1 cellular context compared by ENCODE assay signal in genomic region chr19:44644391-44645016, GRCh38.
TF ChIP-seq lines count a peak whose summit lies in the region.

No MANE protein-coding gene starts in this region.

TF ChIP-seq in HEK293, 187 proteins besides CTCF, POLR2A, EP300 and RAD21 (continued from another document):
- TF ChIP-seq, protein P1, sequence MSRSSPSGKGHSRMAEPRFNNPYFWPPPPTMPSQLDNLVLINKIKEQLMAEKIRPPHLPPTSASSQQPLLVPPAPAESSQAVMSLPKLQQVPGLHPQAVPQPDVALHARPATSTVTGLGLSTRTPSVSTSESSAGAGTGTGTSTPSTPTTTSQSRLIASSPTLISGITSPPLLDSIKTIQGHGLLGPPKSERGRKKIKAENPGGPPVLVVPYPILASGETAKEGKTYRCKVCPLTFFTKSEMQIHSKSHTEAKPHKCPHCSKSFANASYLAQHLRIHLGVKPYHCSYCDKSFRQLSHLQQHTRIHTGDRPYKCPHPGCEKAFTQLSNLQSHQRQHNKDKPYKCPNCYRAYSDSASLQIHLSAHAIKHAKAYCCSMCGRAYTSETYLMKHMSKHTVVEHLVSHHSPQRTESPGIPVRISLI (tag by site-specific recombination; IDR thresholded peaks at IDR 0.05), result 0 out of 2 replicates have a peak, but pooled peaks have one; percentile 31
- 0 out of 2 replicates have a peak, but pooled peaks have one; percentile 16 for TF ChIP-seq BCL11B (tag by site-specific recombination; IDR thresholded peaks at IDR 0.05; ENCODE audit: low read depth)
- TF ChIP-seq ZBTB20 (tag by site-specific recombination; IDR thresholded peaks at IDR 0.05), result peak; percentile 94
- peak; percentile 38; the same call in 1 of the 2 replicates for TF ChIP-seq SP7 (tag by site-specific recombination; IDR thresholded peaks at IDR 0.05)
- TF ChIP-seq ZSCAN16 (tag by site-specific recombination; IDR thresholded peaks at IDR 0.05), result 0 out of 2 replicates have a peak, but pooled peaks have one; percentile 50
- peak; percentile 38; the same call in 1 of the 2 replicates for TF ChIP-seq ZEB2 (tag by site-specific recombination; IDR thresholded peaks at IDR 0.05)
- peak; percentile 99 for TF ChIP-seq ZNF600 (tag by site-specific recombination; IDR thresholded peaks at IDR 0.05)
- 0 out of 2 replicates have a peak, but pooled peaks have one; percentile 3 for TF ChIP-seq PATZ1 (tag by site-specific recombination; IDR thresholded peaks at IDR 0.05)
- TF ChIP-seq MYNN (tag by site-specific recombination; IDR thresholded peaks at IDR 0.05; ENCODE audit: borderline replicate concordance), result no peak
- TF ChIP-seq, protein P2, sequence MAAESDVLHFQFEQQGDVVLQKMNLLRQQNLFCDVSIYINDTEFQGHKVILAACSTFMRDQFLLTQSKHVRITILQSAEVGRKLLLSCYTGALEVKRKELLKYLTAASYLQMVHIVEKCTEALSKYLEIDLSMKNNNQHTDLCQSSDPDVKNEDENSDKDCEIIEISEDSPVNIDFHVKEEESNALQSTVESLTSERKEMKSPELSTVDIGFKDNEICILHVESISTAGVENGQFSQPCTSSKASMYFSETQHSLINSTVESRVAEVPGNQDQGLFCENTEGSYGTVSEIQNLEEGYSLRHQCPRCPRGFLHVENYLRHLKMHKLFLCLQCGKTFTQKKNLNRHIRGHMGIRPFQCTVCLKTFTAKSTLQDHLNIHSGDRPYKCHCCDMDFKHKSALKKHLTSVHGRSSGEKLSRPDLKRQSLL (tag by site-specific recombination; IDR thresholded peaks at IDR 0.05), result peak; percentile 35; the same call in 1 of the 2 replicates
- TF ChIP-seq ZNF10 (tag by site-specific recombination; IDR thresholded peaks at IDR 0.05), result no peak
- TF ChIP-seq BCL6B (tag by site-specific recombination; IDR thresholded peaks at IDR 0.05), result no peak
- TF ChIP-seq ZNF2 (tag by site-specific recombination; IDR thresholded peaks at IDR 0.05), result peak; percentile 41; the same call in 1 of the 2 replicates
- TF ChIP-seq, protein P3, sequence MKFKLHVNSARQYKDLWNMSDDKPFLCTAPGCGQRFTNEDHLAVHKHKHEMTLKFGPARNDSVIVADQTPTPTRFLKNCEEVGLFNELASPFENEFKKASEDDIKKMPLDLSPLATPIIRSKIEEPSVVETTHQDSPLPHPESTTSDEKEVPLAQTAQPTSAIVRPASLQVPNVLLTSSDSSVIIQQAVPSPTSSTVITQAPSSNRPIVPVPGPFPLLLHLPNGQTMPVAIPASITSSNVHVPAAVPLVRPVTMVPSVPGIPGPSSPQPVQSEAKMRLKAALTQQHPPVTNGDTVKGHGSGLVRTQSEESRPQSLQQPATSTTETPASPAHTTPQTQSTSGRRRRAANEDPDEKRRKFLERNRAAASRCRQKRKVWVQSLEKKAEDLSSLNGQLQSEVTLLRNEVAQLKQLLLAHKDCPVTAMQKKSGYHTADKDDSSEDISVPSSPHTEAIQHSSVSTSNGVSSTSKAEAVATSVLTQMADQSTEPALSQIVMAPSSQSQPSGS (tag by site-specific recombination; IDR thresholded peaks at IDR 0.05; ENCODE audit: low read depth), result no peak
- peak; percentile 33; the same call in 1 of the 2 replicates for TF ChIP-seq PRDM1 (tag by site-specific recombination; IDR thresholded peaks at IDR 0.05)
- TF ChIP-seq ZNF514 (tag by site-specific recombination; IDR thresholded peaks at IDR 0.05), result no peak
- TF ChIP-seq ZNF24 (tag by site-specific recombination; IDR thresholded peaks at IDR 0.05), result peak; percentile 83
- TF ChIP-seq, protein P4, sequence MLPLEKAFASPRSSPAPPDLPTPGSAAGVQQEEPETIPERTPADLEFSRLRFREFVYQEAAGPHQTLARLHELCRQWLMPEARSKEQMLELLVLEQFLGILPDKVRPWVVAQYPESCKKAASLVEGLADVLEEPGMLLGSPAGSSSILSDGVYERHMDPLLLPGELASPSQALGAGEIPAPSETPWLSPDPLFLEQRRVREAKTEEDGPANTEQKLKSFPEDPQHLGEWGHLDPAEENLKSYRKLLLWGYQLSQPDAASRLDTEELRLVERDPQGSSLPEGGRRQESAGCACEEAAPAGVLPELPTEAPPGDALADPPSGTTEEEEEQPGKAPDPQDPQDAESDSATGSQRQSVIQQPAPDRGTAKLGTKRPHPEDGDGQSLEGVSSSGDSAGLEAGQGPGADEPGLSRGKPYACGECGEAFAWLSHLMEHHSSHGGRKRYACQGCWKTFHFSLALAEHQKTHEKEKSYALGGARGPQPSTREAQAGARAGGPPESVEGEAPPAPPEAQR (tag by site-specific recombination; IDR thresholded peaks at IDR 0.05), result no peak
- peak; percentile 94 for TF ChIP-seq ZBTB17 (tag by site-specific recombination; IDR thresholded peaks at IDR 0.05)
- peak; percentile 55; the same call in 1 of the 2 replicates for TF ChIP-seq ZNF76 (tag by site-specific recombination; IDR thresholded peaks at IDR 0.05; ENCODE audit: borderline replicate concordance, low read depth)
- no peak for TF ChIP-seq GLI2 (tag by site-specific recombination; IDR thresholded peaks at IDR 0.05; ENCODE audit: borderline replicate concordance, low read depth)
- TF ChIP-seq PRDM10 (tag by site-specific recombination; IDR thresholded peaks at IDR 0.05), result peak; percentile 63
- no peak; the same call in 1 of the 2 replicates for TF ChIP-seq HIC1 (tag by site-specific recombination; IDR thresholded peaks at IDR 0.05)
